23 cellular contexts compared by ENCODE assay signal in the genomic region with DNA sequence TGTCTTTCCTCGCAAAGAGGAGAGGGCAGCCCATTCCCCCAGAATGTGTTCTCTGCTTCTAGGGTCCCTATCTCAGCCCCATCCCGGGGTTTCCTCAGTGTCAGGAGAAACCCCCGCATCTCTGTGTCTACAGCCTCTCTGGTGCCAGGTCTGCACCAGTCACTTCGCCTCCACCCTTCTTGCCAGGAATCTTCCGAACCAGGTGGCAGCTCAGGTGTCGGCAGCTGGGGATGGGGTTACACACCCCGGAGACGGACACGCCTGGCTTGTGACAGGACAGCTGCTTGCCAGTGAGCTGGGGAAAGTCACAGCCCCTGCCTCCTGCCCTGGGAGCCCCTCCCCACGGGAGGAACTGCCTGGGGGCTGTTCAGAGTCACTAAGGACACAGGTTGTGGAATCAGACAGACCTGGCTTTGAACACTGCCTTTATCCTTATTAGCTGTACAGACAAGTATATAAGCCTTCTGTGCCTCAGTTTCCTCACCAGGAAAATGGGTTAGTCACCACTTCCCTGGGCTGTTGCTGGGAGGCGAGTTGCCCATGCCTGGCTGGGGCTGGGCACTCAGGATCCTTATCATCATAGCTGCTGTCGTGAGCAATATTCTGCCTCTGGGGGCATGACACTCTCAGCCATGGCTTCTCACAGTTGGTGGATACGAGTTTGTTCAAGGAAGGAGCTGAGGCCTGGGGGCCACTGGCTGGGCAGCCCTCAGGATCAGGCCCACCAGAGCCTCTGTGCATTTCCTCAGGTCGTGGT. TPM values are rescaled to one million over a fixed set of nuclear protein-coding genes. Genes with fewer than 3 reads are reported as not detected.
DNase-seq lines count a peak whose midpoint lies in the region; ATAC-seq and TF ChIP-seq lines count a peak whose summit lies in the region.
"Had no signal": no experiment of that assay in that cellular context is flagged by ENCODE, and none has a peak within 500 bp of the region (broad histone marks: within the 10 kb centered on the region; RNA-seq: fewer than 3 reads in every experiment).

No MANE protein-coding gene starts in this region.

- H3K4me2 ChIP-seq in osteoblast (ENCODE audit: insufficient read depth, low read length): no peak overlapping the region

- H3K36me3 Mint-ChIP-seq in glutamatergic neuron (ENCODE audit: unreplicated experiment): no peaks in the 10 kb centered on the region

- H3K27me3 ChIP-seq in osteoblast (ENCODE audit: insufficient read depth, low read length): no peaks in the 10 kb centered on the region
- H3K27me3 ChIP-seq: spleen had no signal

- no peaks in the 10 kb centered on the region for H3K79me2 ChIP-seq in osteoblast (ENCODE audit: insufficient read depth, low read length)

- H2AFZ ChIP-seq in osteoblast (ENCODE audit: low read length): no peak overlapping the region

- no peaks in the 10 kb centered on the region for H4K20me1 ChIP-seq in osteoblast (ENCODE audit: insufficient read depth, low read length)

- DNase-seq in NCI-H2196 (lab: John Stamatoyannopoulos, UW; ENCODE audit: unreplicated experiment) (peak; percentile 43), NCI-H2196 treated with DMSO at 0.1 percent for 48 hours (lab: John Stamatoyannopoulos, UW; ENCODE audit: unreplicated experiment) (no peak), NCI-H2107 (lab: John Stamatoyannopoulos, UW) (peak; percentile 55), osteoblast (ENCODE audit: insufficient read length, low spot score, missing footprints) (peak; percentile 80), NCI-H82 (lab: John Stamatoyannopoulos, UW) (no peak), glutamatergic neuron (no peak)
- DNase-seq: activated CD8-positive, alpha-beta memory T cell treated with anti-CD3 and anti-CD28 coated beads, Interleukin-2, amount 50 U/mL, for 4 hours; activated naive CD8-positive, alpha-beta T cell treated with anti-CD3 and anti-CD28 coated beads, Interleukin-2, amount 50 U/mL, for 24 hours; Calu3; cortex of kidney; immature natural killer cell; KG1; MV-4-11; NCI-H1694 treated with DMSO at 0.1 percent for 48 hours; NCI-H748 treated with DMSO at 0.1 percent for 48 hours; PC-3; retina had no signal

- H3K27ac Mint-ChIP-seq in glutamatergic neuron (ENCODE audit: unreplicated experiment): no peak overlapping the region
- H3K27ac Mint-ChIP-seq: activated naive CD8-positive, alpha-beta T cell treated with anti-CD3 and anti-CD28 coated beads, Interleukin-2, amount 50 U/mL, for 24 hours; activated T-helper 2 cell treated with anti-CD3 and anti-CD28 coated beads, Interferon-gamma antibody, Interleukin-2, Interleukin-4, amounts not matched to agents 10 μg/mL and 5 μg/mL and 100 μg/mL, durations not matched to agents 14 hours and 24 hours and 36 hours; B cell; immature natural killer cell had no signal

- H3K27ac ChIP-seq in angular gyrus (ENCODE audit: low read depth, low read length) (peak overlapping the region; percentile 99), osteoblast (ENCODE audit: low read depth, low read length) (no peak overlapping the region)
- H3K27ac ChIP-seq: spleen had no signal

- no peak for ATAC-seq in GM21526 (IDR thresholded peaks at IDR 0.05; ENCODE audit: low FRiP score, unreplicated experiment)
- ATAC-seq: activated naive CD8-positive, alpha-beta T cell treated with anti-CD3 and anti-CD28 coated beads, Interleukin-2, amount 50 U/mL, for 24 hours; PC-3 had no signal

- H3K36me3 ChIP-seq in osteoblast (ENCODE audit: insufficient read depth, low read length): no peaks in the 10 kb centered on the region

- peaks cover 8% of the 10 kb centered on the region for H3K4me1 ChIP-seq in osteoblast (ENCODE audit: insufficient read depth, low read length)

- H3K9me3 ChIP-seq in osteoblast (ENCODE audit: low read depth, low read length): no peaks in the 10 kb centered on the region
- H3K9me3 ChIP-seq: spleen had no signal

- peaks cover 3% of the 10 kb centered on the region for H3K9me3 Mint-ChIP-seq in glutamatergic neuron (ENCODE audit: unreplicated experiment)
- H3K9me3 Mint-ChIP-seq: activated naive CD8-positive, alpha-beta T cell treated with anti-CD3 and anti-CD28 coated beads, Interleukin-2, amount 50 U/mL, for 24 hours; activated T-helper 2 cell treated with anti-CD3 and anti-CD28 coated beads, Interferon-gamma antibody, Interleukin-2, Interleukin-4, amounts not matched to agents 10 μg/mL and 5 μg/mL and 100 μg/mL, durations not matched to agents 14 hours and 24 hours and 36 hours; brain; immature natural killer cell had no signal

- H3K27me3 Mint-ChIP-seq in glutamatergic neuron (ENCODE audit: unreplicated experiment): peaks cover 6% of the 10 kb centered on the region
- H3K27me3 Mint-ChIP-seq: activated naive CD8-positive, alpha-beta T cell treated with anti-CD3 and anti-CD28 coated beads, Interleukin-2, amount 50 U/mL, for 24 hours; B cell; brain had no signal

- no peak overlapping the region for H3K4me3 ChIP-seq in osteoblast (ENCODE audit: insufficient read depth, low read length)
- H3K4me3 ChIP-seq: spleen had no signal

- TF ChIP-seq CTCF in osteoblast (IDR thresholded peaks at IDR 0.05; ENCODE audit: extremely low read depth, low read depth, low read length) (no peak), glutamatergic neuron (IDR thresholded peaks at IDR 0.05; ENCODE audit: partially characterized antibody, unreplicated experiment) (no peak)

- no peak overlapping the region for H3K4me3 Mint-ChIP-seq in glutamatergic neuron (ENCODE audit: unreplicated experiment)
- H3K4me3 Mint-ChIP-seq: activated naive CD8-positive, alpha-beta T cell treated with anti-CD3 and anti-CD28 coated beads, Interleukin-2, amount 50 U/mL, for 24 hours; B cell; brain; immature natural killer cell had no signal

- H3K4me1 Mint-ChIP-seq in glutamatergic neuron (ENCODE audit: low read depth, unreplicated experiment): peaks cover 6% of the 10 kb centered on the region

RNA-seq across cellular contexts. Expression of a gene that starts 10.8 kb away (rescaled TPM):
- total RNA-seq in osteoblast: 19.4 and 21.0 TPM in 2 replicates
- 19.3 TPM for total RNA-seq in glutamatergic neuron (ENCODE audit: unreplicated experiment)

RNA-seq across cellular contexts. Expression of a gene that starts 49.9 kb away (rescaled TPM):
- total RNA-seq in osteoblast: 19.2 and 20.6 TPM in 2 replicates
- 19.7 TPM for total RNA-seq in glutamatergic neuron (ENCODE audit: unreplicated experiment)

Comparison
In these comparisons a context has a peak if more than half of its experiments do, and no peak if none do; other contexts are left out.
1. DNase-seq: peak in NCI-H2196 (single experiment), NCI-H2107 (single experiment) and osteoblast (single experiment); none in NCI-H2196 treated with DMSO at 0.1 percent for 48 hours (single experiment), NCI-H82 (single experiment) and glutamatergic neuron (single experiment).